Comparison of ENCODE assay signal across 12 cellular contexts in the genomic region with DNA sequence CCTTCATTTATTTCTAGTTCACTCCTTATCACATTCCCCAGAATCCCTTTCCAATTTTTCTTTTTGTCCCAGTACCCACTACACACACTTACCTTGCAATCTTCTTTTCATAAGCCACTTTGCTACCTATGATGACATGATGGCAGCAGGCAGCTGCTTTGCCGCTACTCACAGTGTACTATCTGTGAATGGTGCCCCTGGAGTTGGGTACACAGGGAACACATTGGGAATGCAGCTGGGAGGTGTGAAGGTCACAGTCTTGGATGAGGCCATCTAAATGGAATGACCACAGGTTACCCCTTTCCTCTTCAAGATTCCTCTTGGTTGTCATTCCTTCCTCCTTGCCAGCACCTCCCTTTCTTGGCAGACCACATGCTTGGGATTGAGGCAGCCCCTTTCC. TPM values are rescaled to one million over a fixed set of nuclear protein-coding genes. Genes with fewer than 3 reads are reported as not detected.
DNase-seq lines count a peak whose midpoint lies in the region; ATAC-seq, FAIRE-seq and TF ChIP-seq lines count a peak whose summit lies in the region.
"Had no signal": no experiment of that assay in that cellular context is flagged by ENCODE, and none has a peak within 500 bp of the region (broad histone marks: within the 10 kb centered on the region; RNA-seq: fewer than 3 reads in every experiment).

No MANE protein-coding gene starts in this region.

- CTCF ChIA-PET in CD8-positive, alpha-beta memory T cell (lab: Charles Lee), result interaction anchor here (1.0 kb wide), 1 partner anchor 9 kb away, joined by 3 read pairs; no protein-coding TSS in a partner anchor
- CTCF ChIA-PET in Calu3 (lab: Charles Lee), result no interaction called here

- ATAC-seq in GM18868 (IDR thresholded peaks at IDR 0.05; ENCODE audit: unreplicated experiment) (peak; percentile 12), HG03159 (IDR thresholded peaks at IDR 0.05; ENCODE audit: unreplicated experiment) (peak; percentile 5), HG03469 (IDR thresholded peaks at IDR 0.05; ENCODE audit: unreplicated experiment) (no peak)

- H3K4me3 ChIP-seq in CD8-positive, alpha-beta memory T cell (ENCODE audit: low read length), result no peak overlapping the region
- H3K4me3 ChIP-seq in astrocyte (ENCODE audit: insufficient read depth, low read depth, low read length), result no peak overlapping the region
- H3K4me3 ChIP-seq: breast epithelium had no signal

- FAIRE-seq in astrocyte (lab: Jason Lieb, UNC) (no peak), RCC 7860 (lab: Jason Lieb, UNC) (no peak)
- FAIRE-seq: G401.6 had no signal

- H3K4me3 Mint-ChIP-seq in CD8-positive, alpha-beta memory T cell, result peak overlapping the region; percentile 1 to 76 (median 62)
- H3K4me3 Mint-ChIP-seq in astrocyte (ENCODE audit: unreplicated experiment) (no peak overlapping the region), Calu3 (ENCODE audit: low read depth, unreplicated experiment) (no peak overlapping the region)

- DNase-seq in CD8-positive, alpha-beta memory T cell, result no peak
- DNase-seq in astrocyte (ENCODE audit: low read depth) (no peak), Calu3 (no peak), RCC 7860 (ENCODE audit: low spot score) (no peak)
- DNase-seq: NCI-H1105 treated with DMSO at 0.1 percent for 48 hours, NCI-H524, substantia nigra had no signal

- peaks cover 10 to 18% (median 17%) of the 10 kb centered on the region in 3 donors for H3K4me1 Mint-ChIP-seq in CD8-positive, alpha-beta memory T cell
- H3K4me1 Mint-ChIP-seq in astrocyte (ENCODE audit: low read depth, unreplicated experiment), result peaks cover 7% of the 10 kb centered on the region
- H3K4me1 Mint-ChIP-seq in Calu3 (ENCODE audit: low read depth, unreplicated experiment), result peaks cover 8% of the 10 kb centered on the region

- peaks cover 0 to 5% (median 0%) of the 10 kb centered on the region in 3 donors for H3K36me3 Mint-ChIP-seq in CD8-positive, alpha-beta memory T cell
- H3K36me3 Mint-ChIP-seq in astrocyte (ENCODE audit: low read depth, unreplicated experiment) (no peaks in the 10 kb centered on the region), Calu3 (ENCODE audit: insufficient read depth, unreplicated experiment) (no peaks in the 10 kb centered on the region)

- H3K9ac ChIP-seq in astrocyte (ENCODE audit: low read length), result no peak overlapping the region

- no peaks in the 10 kb centered on the region for H3K27me3 Mint-ChIP-seq in CD8-positive, alpha-beta memory T cell
- H3K27me3 Mint-ChIP-seq in astrocyte (ENCODE audit: low read depth, unreplicated experiment), result no peaks in the 10 kb centered on the region
- H3K27me3 Mint-ChIP-seq in Calu3 (ENCODE audit: unreplicated experiment), result no peaks in the 10 kb centered on the region

- H3K9me3 ChIP-seq in CD8-positive, alpha-beta memory T cell (ENCODE audit: low read length), result no peaks in the 10 kb centered on the region
- no peaks in the 10 kb centered on the region for H3K9me3 ChIP-seq in astrocyte (ENCODE audit: insufficient read depth, low read depth, low read length)
- H3K9me3 ChIP-seq: breast epithelium had no signal

- H4K20me1 ChIP-seq in astrocyte (ENCODE audit: insufficient read depth, low read length), result no peaks in the 10 kb centered on the region

- H3K4me2 ChIP-seq in astrocyte (ENCODE audit: low read length), result peak overlapping the region; percentile 12

- H3K79me2 ChIP-seq in astrocyte (ENCODE audit: insufficient read depth, low read length), result no peaks in the 10 kb centered on the region

- peaks cover 14% of the 10 kb centered on the region for H3K4me1 ChIP-seq in CD8-positive, alpha-beta memory T cell (ENCODE audit: insufficient read depth, low read length)
- H3K4me1 ChIP-seq in astrocyte (ENCODE audit: insufficient read depth, low read length), result peaks cover 6% of the 10 kb centered on the region
- H3K4me1 ChIP-seq: breast epithelium had no signal

- H3K27ac ChIP-seq in CD8-positive, alpha-beta memory T cell (ENCODE audit: low read depth, low read length), result no peak overlapping the region
- H3K27ac ChIP-seq in astrocyte (ENCODE audit: low read depth, low read length), result no peak overlapping the region
- H3K27ac ChIP-seq: breast epithelium had no signal

- peaks cover 0 to 2% (median 0%) of the 10 kb centered on the region in 5 donors for H3K9me3 Mint-ChIP-seq in CD8-positive, alpha-beta memory T cell
- H3K9me3 Mint-ChIP-seq in astrocyte (ENCODE audit: unreplicated experiment) (peaks cover 3% of the 10 kb centered on the region), Calu3 (ENCODE audit: low read depth, unreplicated experiment) (no peaks in the 10 kb centered on the region)

- intact Hi-C loops in Calu3 (cut with micrococcal nuclease; ENCODE audit: unreplicated experiment), result no loop called here

- peak overlapping the region; percentile 39 to 95 (median 68) for H3K27ac Mint-ChIP-seq in CD8-positive, alpha-beta memory T cell
- H3K27ac Mint-ChIP-seq in astrocyte (ENCODE audit: unreplicated experiment) (no peak overlapping the region), Calu3 (ENCODE audit: unreplicated experiment) (no peak overlapping the region)

- no TSS peak for BruUV-seq in Calu3 (replicated peaks; lab: Mats Ljungman, UMichigan)

- POLR2A ChIA-PET in CD8-positive, alpha-beta memory T cell (lab: Charles Lee), result interaction anchor here (0.6 to 1.0 kb wide), 2 partner anchors 12 to 228 kb away, joined by 3 to 4 read pairs; no protein-coding TSS in a partner anchor

- TF ChIP-seq CTCF in astrocyte (IDR thresholded peaks at IDR 0.05; ENCODE audit: insufficient read depth, low read depth, low read length), result no peak
- no peak for TF ChIP-seq CTCF in Calu3 (IDR thresholded peaks at IDR 0.05; ENCODE audit: unreplicated experiment)

- no peak overlapping the region for H2AFZ ChIP-seq in astrocyte (ENCODE audit: low read depth, low read length)

- H3K27me3 ChIP-seq in CD8-positive, alpha-beta memory T cell (ENCODE audit: insufficient read depth, low read length, poor library complexity, severe bottlenecking), result no peaks in the 10 kb centered on the region
- H3K27me3 ChIP-seq in astrocyte (ENCODE audit: insufficient read depth, low read length), result no peaks in the 10 kb centered on the region
- H3K27me3 ChIP-seq: breast epithelium had no signal

- no peaks in the 10 kb centered on the region for H3K36me3 ChIP-seq in CD8-positive, alpha-beta memory T cell (ENCODE audit: insufficient read depth, low read length)
- no peaks in the 10 kb centered on the region for H3K36me3 ChIP-seq in astrocyte (ENCODE audit: insufficient read depth, low read length)
- H3K36me3 ChIP-seq: breast epithelium had no signal

RNA-seq across cellular contexts. Expression of gene TNIK, which starts 20.8 kb away (rescaled TPM):
- 10 to 100 TPM; 15.9 to 19.2 TPM for total RNA-seq in CD8-positive, alpha-beta memory T cell
- 17.7 TPM for polyA plus RNA-seq in CD8-positive, alpha-beta memory T cell
- total RNA-seq in astrocyte, result 68.6 and 70.0 TPM in 2 replicates
- 17.6 and 19.7 TPM in 2 replicates for total RNA-seq in Calu3 (2022)

Comparison
In these comparisons a context has a peak if more than half of its experiments do, and no peak if none do; other contexts are left out.
1. H3K27ac Mint-ChIP-seq: peak in CD8-positive, alpha-beta memory T cell (8 of 8); none in astrocyte (single experiment) and Calu3 (single experiment).
2. H3K4me3 Mint-ChIP-seq: peak in CD8-positive, alpha-beta memory T cell (7 of 7); none in astrocyte (single experiment) and Calu3 (single experiment).